ENCODE assay signal across 14 cellular contexts in the genomic region with DNA sequence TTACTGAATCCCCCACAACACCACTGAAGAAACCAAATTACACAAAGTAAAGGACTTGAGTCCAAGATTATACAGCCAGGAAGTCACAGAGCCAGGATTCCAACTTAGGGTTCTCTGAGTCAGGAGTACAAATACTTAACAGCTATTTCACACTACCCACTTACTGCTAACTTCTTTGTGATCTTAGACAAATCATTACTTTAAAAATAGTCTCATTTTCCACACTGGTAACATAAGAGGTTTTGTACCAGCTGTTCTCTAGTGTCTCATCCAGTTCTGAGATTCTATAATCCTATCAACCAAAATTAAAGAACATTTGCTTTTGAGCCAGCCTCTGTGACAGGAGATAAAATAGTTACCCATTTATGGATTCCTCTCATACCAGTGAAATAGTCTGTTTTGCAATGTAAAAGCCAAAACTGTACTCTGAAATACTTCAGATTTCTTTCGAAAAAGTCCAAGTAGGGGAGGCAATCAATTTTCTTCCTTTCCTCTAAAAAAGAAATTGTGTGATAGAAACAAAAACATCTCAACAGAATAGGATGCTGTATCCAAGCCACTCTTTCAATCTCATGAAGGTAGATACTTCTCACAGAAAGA.
"Had no signal": no experiment of that assay in that cellular context is flagged by ENCODE, and none has a peak within 500 bp of the region (broad histone marks: within the 10 kb centered on the region; RNA-seq: fewer than 3 reads in every experiment).

No MANE protein-coding gene starts in this region.

- DNase-seq: activated B cell treated with CpG ODN at 0.5 μM for 24 hours; activated CD4-positive, alpha-beta T cell treated with anti-CD3 and anti-CD28 coated beads, Interleukin-2, amount 10 ng/mL, durations not matched to agents 7 days and 5 days; activated CD8-positive, alpha-beta memory T cell treated with anti-CD3 and anti-CD28 coated beads, Interleukin-2, amount 50 U/mL, for 48 hours; activated gamma-delta T cell; activated T-cell treated with anti-CD3 and anti-CD28 coated beads, Interleukin-2, amount 50 U/mL, for 72 hours; cerebellar nuclear complex; effector CD8-positive, alpha-beta T cell; naive thymus-derived CD8-positive, alpha-beta T cell; T-helper 2 cell; upper lobe of left lung had no signal

- ATAC-seq: activated T-cell treated with anti-CD3 and anti-CD28 coated beads, Interleukin-2, amount 50 U/mL, for 72 hours; left lobe of liver; naive thymus-derived CD8-positive, alpha-beta T cell had no signal

- H3K27ac ChIP-seq: breast epithelium, neutrophil, right atrium auricular region, upper lobe of left lung had no signal

- H3K36me3 ChIP-seq: breast epithelium, neutrophil, right atrium auricular region, upper lobe of left lung had no signal

- H3K4me1 ChIP-seq: breast epithelium, right atrium auricular region, upper lobe of left lung had no signal

- H3K9me3 ChIP-seq: breast epithelium, neutrophil, right atrium auricular region had no signal

- H3K27me3 ChIP-seq: breast epithelium, neutrophil, right atrium auricular region, upper lobe of left lung had no signal

- H3K4me3 ChIP-seq: breast epithelium, right atrium auricular region, upper lobe of left lung had no signal
